ENCODE assay signal across 10 cellular contexts in the genomic region with DNA sequence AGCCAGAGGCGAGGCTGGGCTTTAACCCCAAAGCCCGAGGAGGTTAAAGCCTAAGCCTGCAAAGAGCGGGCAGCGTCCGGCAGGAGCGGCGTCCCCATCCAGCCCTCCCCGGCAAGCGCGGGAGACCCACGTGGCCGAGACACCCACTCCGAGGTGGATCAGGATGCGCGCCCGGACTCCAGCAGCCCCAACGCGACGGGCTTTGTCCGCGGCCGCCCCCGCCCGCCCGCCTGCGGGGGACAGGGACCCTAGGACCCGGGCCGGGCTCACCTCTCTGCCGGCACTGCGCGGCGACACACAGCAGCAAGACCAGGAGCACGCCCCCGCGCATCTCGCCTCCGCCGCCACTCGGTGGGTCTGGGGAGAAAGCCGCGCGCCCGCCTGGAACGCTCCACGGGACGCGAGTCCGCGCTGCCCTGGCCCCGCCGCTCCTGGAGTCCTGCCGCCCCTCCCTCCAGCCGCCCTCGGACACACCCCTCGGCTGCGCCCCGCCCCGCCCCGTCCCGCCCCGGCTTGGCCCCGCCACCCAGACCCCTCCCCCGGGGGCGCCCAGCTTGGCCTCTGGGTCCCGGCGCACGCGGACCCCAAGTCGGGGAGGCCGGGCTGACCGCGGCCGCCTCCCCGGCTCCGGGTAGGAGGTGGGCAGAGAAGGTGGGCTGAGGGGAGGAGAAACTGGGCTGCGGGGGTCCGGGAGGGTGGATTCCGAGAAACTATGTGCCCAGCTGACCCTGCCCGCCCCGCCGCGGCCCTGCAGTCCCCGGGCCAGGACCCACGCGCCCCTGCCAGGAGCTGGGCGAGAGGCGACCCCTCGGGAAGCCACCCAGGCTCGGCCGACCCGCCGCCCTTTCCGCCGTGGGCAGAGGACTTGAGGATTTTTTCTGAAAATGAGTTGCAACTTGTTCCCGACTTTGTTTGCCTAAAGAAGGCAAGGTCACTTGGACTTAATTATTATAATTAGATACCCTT. TPM values are rescaled to one million over a fixed set of nuclear protein-coding genes. Genes with fewer than 3 reads are reported as not detected.
DNase-seq lines count a peak whose midpoint lies in the region; ATAC-seq lines count a peak whose summit lies in the region.
"Had no signal": no experiment of that assay in that cellular context is flagged by ENCODE, and none has a peak within 500 bp of the region (broad histone marks: within the 10 kb centered on the region; RNA-seq: fewer than 3 reads in every experiment).

TSS of gene LAMA1 (minus strand) at position 408 of the 966 bp plus-strand sequence. CDS start at position 331, 77 bp downstream.

- no peak for ATAC-seq in stimulated activated naive CD8-positive, alpha-beta T cell treated with anti-CD3 and anti-CD28 coated beads, Interleukin-15, amount 100 ng/mL, for 72 hours
- no peak for ATAC-seq in stimulated activated naive CD8-positive, alpha-beta T cell treated with anti-CD3 and anti-CD28 coated beads, Interleukin-15, Interleukin-2, amounts not matched to agents 100 U/mL and 50 U/mL, for 24 hours
- no peak for ATAC-seq in GM19463 (IDR thresholded peaks at IDR 0.05; ENCODE audit: unreplicated experiment)

- H3K4me1 ChIP-seq in ectodermal cell (ENCODE audit: control insufficient read depth, insufficient read depth, low read length) (peaks cover 8% of the 10 kb centered on the region), mesodermal cell (ENCODE audit: control insufficient read depth, insufficient read depth, low read length, poor library complexity, severe bottlenecking) (no peaks in the 10 kb centered on the region)

- H3K27ac ChIP-seq in ectodermal cell (ENCODE audit: insufficient read depth, low read depth, low read length, poor library complexity, severe bottlenecking) (peak within 1 kb of the TSS; percentile 39), mesodermal cell (ENCODE audit: low read depth, low read length, severe bottlenecking) (no peak within 1 kb of the TSS)

- no peaks in the 10 kb centered on the region for H3K36me3 ChIP-seq in ectodermal cell (ENCODE audit: control insufficient read depth, insufficient read depth, low read length)
- no peaks in the 10 kb centered on the region for H3K36me3 ChIP-seq in mesodermal cell (ENCODE audit: control insufficient read depth, insufficient read depth, low read length)

- DNase-seq in stimulated activated naive CD8-positive, alpha-beta T cell treated with anti-CD3 and anti-CD28 coated beads, Interleukin-15, amount 100 ng/mL, for 72 hours, result no peak
- DNase-seq in stimulated activated naive CD8-positive, alpha-beta T cell treated with anti-CD3 and anti-CD28 coated beads, Interleukin-15, Interleukin-2, amounts not matched to agents 100 U/mL and 50 U/mL, for 24 hours, result no peak
- DNase-seq in NCI-H146 treated with DMSO at 0.1 percent for 48 hours (lab: John Stamatoyannopoulos, UW; ENCODE audit: unreplicated experiment) (no peak), glomerular visceral epithelial cell (ENCODE audit: extremely low spot score) (no peak), NCI-H128 (lab: John Stamatoyannopoulos, UW; ENCODE audit: unreplicated experiment) (no peak)
- DNase-seq: NCI-H1105 treated with DMSO at 0.1 percent for 48 hours had no signal

- H3K27me3 ChIP-seq in ectodermal cell (ENCODE audit: control insufficient read depth, insufficient read depth, low read length, poor library complexity, severe bottlenecking), result no peaks in the 10 kb centered on the region

- peak within 1 kb of the TSS; percentile 75 for H3K4me3 ChIP-seq in ectodermal cell (ENCODE audit: insufficient read depth, low read depth, low read length)
- H3K4me3 ChIP-seq in mesodermal cell (ENCODE audit: extremely low read depth, insufficient read depth, low read length, poor library complexity, severe bottlenecking), result peak within 1 kb of the TSS; percentile 71

- H3K27ac Mint-ChIP-seq in stimulated activated naive CD8-positive, alpha-beta T cell treated with anti-CD3 and anti-CD28 coated beads, Interleukin-15, amount 100 ng/mL, for 72 hours, result no peak within 1 kb of the TSS
- H3K27ac Mint-ChIP-seq: dendritic cell treated with granulocyte-macrophage colony-stimulating factor and Interleukin-4, amounts not matched to agents 40 ng/mL and 50 ng/mL, for 4 days had no signal

- 1% methylated on average over 93 to 95 of the region's 95 CpGs for WGBS in ectodermal cell, 2 experiments
- WGBS in mesodermal cell (ENCODE audit: insufficient coverage in 2 of 2), 2 experiments, result 0 to 2% methylated on average over 40 to 53 of the region's 95 CpGs

- peaks cover 12% of the 10 kb centered on the region for H3K4me1 Mint-ChIP-seq in stimulated activated naive CD8-positive, alpha-beta T cell treated with anti-CD3 and anti-CD28 coated beads, Interleukin-15, amount 100 ng/mL, for 72 hours

- H3K4me3 Mint-ChIP-seq in stimulated activated naive CD8-positive, alpha-beta T cell treated with anti-CD3 and anti-CD28 coated beads, Interleukin-15, amount 100 ng/mL, for 72 hours, result peak within 1 kb of the TSS; percentile 54 to 68
- H3K4me3 Mint-ChIP-seq: dendritic cell treated with granulocyte-macrophage colony-stimulating factor and Interleukin-4, amounts not matched to agents 40 ng/mL and 50 ng/mL, for 4 days had no signal

- H3K27me3 Mint-ChIP-seq in stimulated activated naive CD8-positive, alpha-beta T cell treated with anti-CD3 and anti-CD28 coated beads, Interleukin-15, amount 100 ng/mL, for 72 hours, result peaks cover 33% of the 10 kb centered on the region

- no peaks in the 10 kb centered on the region for H3K9me3 ChIP-seq in ectodermal cell (ENCODE audit: control insufficient read depth, low read length)
- H3K9me3 ChIP-seq in mesodermal cell (ENCODE audit: control insufficient read depth, low read length), result no peaks in the 10 kb centered on the region

- peaks cover 10 to 15% of the 10 kb centered on the region in 2 donors for H3K9me3 Mint-ChIP-seq in stimulated activated naive CD8-positive, alpha-beta T cell treated with anti-CD3 and anti-CD28 coated beads, Interleukin-15, amount 100 ng/mL, for 72 hours
- H3K9me3 Mint-ChIP-seq: dendritic cell treated with granulocyte-macrophage colony-stimulating factor and Interleukin-4, amounts not matched to agents 40 ng/mL and 50 ng/mL, for 4 days had no signal

RNA-seq across cellular contexts. Expression of gene LAMA1, which starts in this region (rescaled TPM):
- 77.6 TPM for polyA plus RNA-seq in ectodermal cell (2013, experiment 1 of 4)
- 94.2 TPM for polyA plus RNA-seq in ectodermal cell (2013, experiment 2 of 4)
- 73.3 TPM for polyA plus RNA-seq in ectodermal cell (2013, experiment 3 of 4)
- polyA plus RNA-seq in ectodermal cell (2013, experiment 4 of 4), result 83.7 TPM
- 41.0 TPM for polyA plus RNA-seq in mesodermal cell (2013, experiment 1 of 2)
- polyA plus RNA-seq in mesodermal cell (2013, experiment 2 of 2), result 37.3 TPM
